1 cellular context compared by ENCODE assay signal in the genomic region with DNA sequence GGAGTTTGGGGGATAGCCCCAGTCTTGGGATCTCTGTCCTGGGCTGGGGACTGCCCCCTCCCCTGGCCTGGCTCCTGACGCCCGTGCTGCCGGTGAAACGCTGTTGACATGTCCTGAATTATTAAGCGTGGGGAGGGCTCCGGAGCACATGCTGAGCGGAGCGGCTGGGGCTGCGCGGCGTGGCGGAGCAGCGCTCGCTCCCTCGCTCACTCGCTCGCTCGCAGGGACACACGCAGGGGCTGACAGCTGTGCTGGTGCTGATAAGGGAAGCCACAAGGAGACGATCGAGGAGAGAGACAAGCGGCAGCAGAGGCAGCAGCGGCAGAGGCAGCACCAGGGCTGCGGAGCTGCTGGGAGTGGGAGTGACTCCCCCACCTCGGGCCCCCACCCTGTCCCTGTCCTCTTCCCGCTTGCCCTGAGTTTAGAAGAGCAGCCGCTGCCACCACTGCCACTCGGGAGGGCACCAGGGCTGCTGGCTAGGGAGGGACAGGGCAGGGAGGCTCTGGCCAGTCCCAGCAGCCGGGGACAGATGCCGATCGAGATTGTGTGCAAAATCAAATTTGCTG.
TF ChIP-seq lines count a peak whose summit lies in the region.

Gene ASIC4, plus strand, starts transcription at position 287 of the 566 bp plus-strand sequence. Its CDS starts 243 bp downstream, at position 530.

TF ChIP-seq in K562, 482 proteins besides CTCF, POLR2A, EP300 and RAD21 (continued from another document):
- TF ChIP-seq HCFC1 (IDR thresholded peaks at IDR 0.05; ENCODE audit: low read depth, low read length) (no peak), NFIC (IDR thresholded peaks at IDR 0.05) (peak; percentile 83), ZNF75A (CRISPR knock-in tag; IDR thresholded peaks at IDR 0.05) (no peak), CBFA2T3 (IDR thresholded peaks at IDR 0.05) (peak; percentile 97), CXXC5 (CRISPR knock-in tag; IDR thresholded peaks at IDR 0.05) (peak; percentile 99), ZNF316 (IDR thresholded peaks at IDR 0.05) (peak; percentile 11; the same call in 1 of the 2 replicates), ZNF395 (CRISPR knock-in tag; IDR thresholded peaks at IDR 0.05) (peak; percentile 97), GABPB1 (CRISPR knock-in tag; IDR thresholded peaks at IDR 0.05) (peak; percentile 65; the same call in 1 of the 2 replicates), MEF2A (IDR thresholded peaks at IDR 0.05; ENCODE audit: control insufficient read depth, low read depth, low read length) (peak; percentile 33; the same call in 1 of the 2 replicates), USF2 (CRISPR knock-in tag; IDR thresholded peaks at IDR 0.05) (no peak), SRF (CRISPR knock-in tag; IDR thresholded peaks at IDR 0.05) (no peak; a peak in 1 of 4 replicates), RREB1 (CRISPR knock-in tag; IDR thresholded peaks at IDR 0.05) (peak; percentile 91), TFE3 (CRISPR knock-in tag; IDR thresholded peaks at IDR 0.05) (no peak), SMAD1 (IDR thresholded peaks at IDR 0.05; ENCODE audit: low read depth, low read length, partially characterized antibody) (no peak), GATA2 (CRISPR knock-in tag; IDR thresholded peaks at IDR 0.05) (peak; percentile 97), STAG1 (CRISPR knock-in tag; IDR thresholded peaks at IDR 0.05; ENCODE audit: borderline replicate concordance) (no peak), SIN3A (IDR thresholded peaks at IDR 0.05; ENCODE audit: borderline replicate concordance in 2 of 2, control insufficient read depth in 1 of 2, low read depth in 2 of 2, low read length in 2 of 2) (peak; percentile 49 to 81; a peak in 2 of 4 replicates), ZNF778 (CRISPR knock-in tag; IDR thresholded peaks at IDR 0.05) (no peak), ZNF280B (CRISPR knock-in tag; IDR thresholded peaks at IDR 0.05) (no peak), SMARCA4 (IDR thresholded peaks at IDR 0.05) (peak; percentile 92), ETV1 (tag; conservative IDR thresholded peaks at IDR 0.05; ENCODE audit: low read depth) (0 out of 2 replicates have a peak, but pooled peaks have one; percentile 28), CBFB (CRISPR knock-in tag; IDR thresholded peaks at IDR 0.05) (no peak), ZBED1 (IDR thresholded peaks at IDR 0.05) (no peak)
- TF ChIP-seq, protein P1, sequence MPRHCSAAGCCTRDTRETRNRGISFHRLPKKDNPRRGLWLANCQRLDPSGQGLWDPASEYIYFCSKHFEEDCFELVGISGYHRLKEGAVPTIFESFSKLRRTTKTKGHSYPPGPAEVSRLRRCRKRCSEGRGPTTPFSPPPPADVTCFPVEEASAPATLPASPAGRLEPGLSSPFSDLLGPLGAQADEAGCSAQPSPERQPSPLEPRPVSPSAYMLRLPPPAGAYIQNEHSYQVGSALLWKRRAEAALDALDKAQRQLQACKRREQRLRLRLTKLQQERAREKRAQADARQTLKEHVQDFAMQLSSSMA (CRISPR knock-in tag; IDR thresholded peaks at IDR 0.05), result no peak
- TF ChIP-seq, protein P2, sequence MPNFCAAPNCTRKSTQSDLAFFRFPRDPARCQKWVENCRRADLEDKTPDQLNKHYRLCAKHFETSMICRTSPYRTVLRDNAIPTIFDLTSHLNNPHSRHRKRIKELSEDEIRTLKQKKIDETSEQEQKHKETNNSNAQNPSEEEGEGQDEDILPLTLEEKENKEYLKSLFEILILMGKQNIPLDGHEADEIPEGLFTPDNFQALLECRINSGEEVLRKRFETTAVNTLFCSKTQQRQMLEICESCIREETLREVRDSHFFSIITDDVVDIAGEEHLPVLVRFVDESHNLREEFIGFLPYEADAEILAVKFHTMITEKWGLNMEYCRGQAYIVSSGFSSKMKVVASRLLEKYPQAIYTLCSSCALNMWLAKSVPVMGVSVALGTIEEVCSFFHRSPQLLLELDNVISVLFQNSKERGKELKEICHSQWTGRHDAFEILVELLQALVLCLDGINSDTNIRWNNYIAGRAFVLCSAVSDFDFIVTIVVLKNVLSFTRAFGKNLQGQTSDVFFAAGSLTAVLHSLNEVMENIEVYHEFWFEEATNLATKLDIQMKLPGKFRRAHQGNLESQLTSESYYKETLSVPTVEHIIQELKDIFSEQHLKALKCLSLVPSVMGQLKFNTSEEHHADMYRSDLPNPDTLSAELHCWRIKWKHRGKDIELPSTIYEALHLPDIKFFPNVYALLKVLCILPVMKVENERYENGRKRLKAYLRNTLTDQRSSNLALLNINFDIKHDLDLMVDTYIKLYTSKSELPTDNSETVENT (CRISPR knock-in tag; IDR thresholded peaks at IDR 0.05), result no peak
- TF ChIP-seq, protein P3, sequence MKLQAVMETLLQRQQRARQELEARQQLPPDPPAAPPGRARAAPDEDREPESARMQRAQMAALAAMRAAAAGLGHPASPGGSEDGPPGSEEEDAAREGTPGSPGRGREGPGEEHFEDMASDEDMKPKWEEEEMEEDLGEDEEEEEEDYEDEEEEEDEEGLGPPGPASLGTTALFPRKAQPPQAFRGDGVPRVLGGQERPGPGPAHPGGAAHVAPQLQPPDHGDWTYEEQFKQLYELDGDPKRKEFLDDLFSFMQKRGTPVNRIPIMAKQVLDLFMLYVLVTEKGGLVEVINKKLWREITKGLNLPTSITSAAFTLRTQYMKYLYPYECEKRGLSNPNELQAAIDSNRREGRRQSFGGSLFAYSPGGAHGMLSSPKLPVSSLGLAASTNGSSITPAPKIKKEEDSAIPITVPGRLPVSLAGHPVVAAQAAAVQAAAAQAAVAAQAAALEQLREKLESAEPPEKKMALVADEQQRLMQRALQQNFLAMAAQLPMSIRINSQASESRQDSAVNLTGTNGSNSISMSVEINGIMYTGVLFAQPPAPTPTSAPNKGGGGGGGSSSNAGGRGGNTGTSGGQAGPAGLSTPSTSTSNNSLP (IDR thresholded peaks at IDR 0.05; ENCODE audit: borderline replicate concordance, low read depth, low read length), result no peak
- TF ChIP-seq, protein P4, sequence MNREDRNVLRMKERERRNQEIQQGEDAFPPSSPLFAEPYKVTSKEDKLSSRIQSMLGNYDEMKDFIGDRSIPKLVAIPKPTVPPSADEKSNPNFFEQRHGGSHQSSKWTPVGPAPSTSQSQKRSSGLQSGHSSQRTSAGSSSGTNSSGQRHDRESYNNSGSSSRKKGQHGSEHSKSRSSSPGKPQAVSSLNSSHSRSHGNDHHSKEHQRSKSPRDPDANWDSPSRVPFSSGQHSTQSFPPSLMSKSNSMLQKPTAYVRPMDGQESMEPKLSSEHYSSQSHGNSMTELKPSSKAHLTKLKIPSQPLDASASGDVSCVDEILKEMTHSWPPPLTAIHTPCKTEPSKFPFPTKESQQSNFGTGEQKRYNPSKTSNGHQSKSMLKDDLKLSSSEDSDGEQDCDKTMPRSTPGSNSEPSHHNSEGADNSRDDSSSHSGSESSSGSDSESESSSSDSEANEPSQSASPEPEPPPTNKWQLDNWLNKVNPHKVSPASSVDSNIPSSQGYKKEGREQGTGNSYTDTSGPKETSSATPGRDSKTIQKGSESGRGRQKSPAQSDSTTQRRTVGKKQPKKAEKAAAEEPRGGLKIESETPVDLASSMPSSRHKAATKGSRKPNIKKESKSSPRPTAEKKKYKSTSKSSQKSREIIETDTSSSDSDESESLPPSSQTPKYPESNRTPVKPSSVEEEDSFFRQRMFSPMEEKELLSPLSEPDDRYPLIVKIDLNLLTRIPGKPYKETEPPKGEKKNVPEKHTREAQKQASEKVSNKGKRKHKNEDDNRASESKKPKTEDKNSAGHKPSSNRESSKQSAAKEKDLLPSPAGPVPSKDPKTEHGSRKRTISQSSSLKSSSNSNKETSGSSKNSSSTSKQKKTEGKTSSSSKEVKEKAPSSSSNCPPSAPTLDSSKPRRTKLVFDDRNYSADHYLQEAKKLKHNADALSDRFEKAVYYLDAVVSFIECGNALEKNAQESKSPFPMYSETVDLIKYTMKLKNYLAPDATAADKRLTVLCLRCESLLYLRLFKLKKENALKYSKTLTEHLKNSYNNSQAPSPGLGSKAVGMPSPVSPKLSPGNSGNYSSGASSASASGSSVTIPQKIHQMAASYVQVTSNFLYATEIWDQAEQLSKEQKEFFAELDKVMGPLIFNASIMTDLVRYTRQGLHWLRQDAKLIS (CRISPR knock-in tag; IDR thresholded peaks at IDR 0.05), result no peak; the same call in 1 of the 2 replicates
- TF ChIP-seq, protein P5, sequence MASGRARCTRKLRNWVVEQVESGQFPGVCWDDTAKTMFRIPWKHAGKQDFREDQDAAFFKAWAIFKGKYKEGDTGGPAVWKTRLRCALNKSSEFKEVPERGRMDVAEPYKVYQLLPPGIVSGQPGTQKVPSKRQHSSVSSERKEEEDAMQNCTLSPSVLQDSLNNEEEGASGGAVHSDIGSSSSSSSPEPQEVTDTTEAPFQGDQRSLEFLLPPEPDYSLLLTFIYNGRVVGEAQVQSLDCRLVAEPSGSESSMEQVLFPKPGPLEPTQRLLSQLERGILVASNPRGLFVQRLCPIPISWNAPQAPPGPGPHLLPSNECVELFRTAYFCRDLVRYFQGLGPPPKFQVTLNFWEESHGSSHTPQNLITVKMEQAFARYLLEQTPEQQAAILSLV (tag; IDR thresholded peaks at IDR 0.05), result no peak
